In genomic region chr2:197453914-197454398, GRCh38 we compare ENCODE assay signal across 1 cellular context.
TF ChIP-seq lines count a peak whose summit lies in the region.

No MANE protein-coding gene starts in this region.

TF ChIP-seq in GM12878, 131 proteins besides CTCF, POLR2A, EP300 and RAD21 (continued from another document):
- no peak for TF ChIP-seq ATF3 (IDR thresholded peaks at IDR 0.05; ENCODE audit: borderline replicate concordance, extremely low read depth, low read depth, low read length)
- TF ChIP-seq USF1 (IDR thresholded peaks at IDR 0.05; ENCODE audit: borderline replicate concordance, extremely low read length, insufficient read depth, low read depth, low read length): no peak
- TF ChIP-seq WRNIP1 (IDR thresholded peaks at IDR 0.05; ENCODE audit: borderline replicate concordance, low read depth, low read length): no peak
- TF ChIP-seq IRF4 (IDR thresholded peaks at IDR 0.05; ENCODE audit: low read depth, low read length): no peak
- TF ChIP-seq NKRF (conservative IDR thresholded peaks at IDR 0.05): no peak; the same call in 1 of the 2 replicates
- no peak for TF ChIP-seq KDM1A (IDR thresholded peaks at IDR 0.05; ENCODE audit: borderline replicate concordance)
- no peak for TF ChIP-seq SIX5 (IDR thresholded peaks at IDR 0.05; ENCODE audit: low read depth, low read length, severe bottlenecking)
- TF ChIP-seq ZBED1 (IDR thresholded peaks at IDR 0.05; ENCODE audit: borderline replicate concordance): 0 out of 2 replicates have a peak, but pooled peaks have one; percentile 7
- TF ChIP-seq ZBTB40 (IDR thresholded peaks at IDR 0.05; ENCODE audit: borderline replicate concordance): peak; percentile 57; the same call in 1 of the 2 replicates
- TF ChIP-seq RAD51 (IDR thresholded peaks at IDR 0.05): no peak
- peak; percentile 79; the same call in 1 of the 2 replicates for TF ChIP-seq POLR2AphosphoS5 (IDR thresholded peaks at IDR 0.05; ENCODE audit: low read length)
- TF ChIP-seq TARDBP (IDR thresholded peaks at IDR 0.05; ENCODE audit: borderline replicate concordance): no peak
- TF ChIP-seq ZBTB33 (IDR thresholded peaks at IDR 0.05): no peak
- no peak for TF ChIP-seq NRF1 (conservative IDR thresholded peaks at IDR 0.05; ENCODE audit: low read depth, low read length)
- no peak for TF ChIP-seq ESRRA (IDR thresholded peaks at IDR 0.05; ENCODE audit: low read length)
- TF ChIP-seq MXI1 (IDR thresholded peaks at IDR 0.05; ENCODE audit: low read depth, low read length): 0 out of 2 replicates have a peak, but pooled peaks have one; percentile 45
- TF ChIP-seq FOXM1 (IDR thresholded peaks at IDR 0.05; ENCODE audit: low read depth, low read length): peak; percentile 49; the same call in 1 of the 2 replicates
- no peak for TF ChIP-seq SUZ12 (IDR thresholded peaks at IDR 0.05; ENCODE audit: unreplicated experiment)
- no peak for TF ChIP-seq BMI1 (IDR thresholded peaks at IDR 0.05; ENCODE audit: borderline replicate concordance)
TF ChIP-seq in GM12878: peak in this region for 18.
